In the genomic region with DNA sequence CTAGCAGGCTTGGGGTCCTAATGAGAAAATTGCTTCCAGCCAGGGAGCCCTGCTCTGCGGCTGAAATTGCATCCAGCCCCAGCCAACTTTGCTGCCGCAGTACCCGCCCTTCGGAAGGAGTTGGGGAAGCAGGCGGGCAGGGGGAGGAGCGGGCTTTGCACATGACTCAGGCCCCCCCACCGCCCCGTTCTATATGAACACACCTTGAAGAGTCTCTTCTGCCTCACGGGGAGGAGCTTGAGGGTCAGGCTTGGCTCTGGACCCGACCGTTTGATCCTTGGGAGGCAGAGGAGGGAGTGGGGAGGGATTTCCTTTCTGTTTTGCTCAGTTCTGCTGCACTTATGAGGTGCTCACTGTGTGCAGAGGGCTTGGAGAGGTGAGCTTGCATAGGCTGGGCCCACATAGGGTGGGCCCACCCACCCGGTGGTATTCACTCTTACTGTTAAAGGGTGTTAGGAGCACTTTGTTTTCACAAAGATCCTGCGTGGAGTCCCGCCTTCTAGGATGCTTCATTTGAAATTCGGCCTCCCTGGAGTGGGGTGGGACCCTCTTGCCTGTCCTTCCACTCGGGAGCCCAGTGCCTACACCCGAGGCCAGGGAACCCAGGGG, we compare ENCODE assay signal across 1 cellular context.
TF ChIP-seq lines count a peak whose summit lies in the region.

No MANE protein-coding gene starts in this region.

TF ChIP-seq in HEK293, 187 proteins besides CTCF, POLR2A, EP300 and RAD21 (continued from another document and continues in another):
- TF ChIP-seq, protein P1, sequence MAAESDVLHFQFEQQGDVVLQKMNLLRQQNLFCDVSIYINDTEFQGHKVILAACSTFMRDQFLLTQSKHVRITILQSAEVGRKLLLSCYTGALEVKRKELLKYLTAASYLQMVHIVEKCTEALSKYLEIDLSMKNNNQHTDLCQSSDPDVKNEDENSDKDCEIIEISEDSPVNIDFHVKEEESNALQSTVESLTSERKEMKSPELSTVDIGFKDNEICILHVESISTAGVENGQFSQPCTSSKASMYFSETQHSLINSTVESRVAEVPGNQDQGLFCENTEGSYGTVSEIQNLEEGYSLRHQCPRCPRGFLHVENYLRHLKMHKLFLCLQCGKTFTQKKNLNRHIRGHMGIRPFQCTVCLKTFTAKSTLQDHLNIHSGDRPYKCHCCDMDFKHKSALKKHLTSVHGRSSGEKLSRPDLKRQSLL (tag by site-specific recombination; IDR thresholded peaks at IDR 0.05): no peak
- no peak for TF ChIP-seq ZBTB20 (tag by site-specific recombination; IDR thresholded peaks at IDR 0.05)
- TF ChIP-seq FEZF1 (tag by site-specific recombination; IDR thresholded peaks at IDR 0.05): no peak
- TF ChIP-seq ZNF513 (tag by site-specific recombination; IDR thresholded peaks at IDR 0.05): no peak
- no peak for TF ChIP-seq ZNF830 (tag by site-specific recombination; IDR thresholded peaks at IDR 0.05; ENCODE audit: low read depth)
- TF ChIP-seq, protein P2, sequence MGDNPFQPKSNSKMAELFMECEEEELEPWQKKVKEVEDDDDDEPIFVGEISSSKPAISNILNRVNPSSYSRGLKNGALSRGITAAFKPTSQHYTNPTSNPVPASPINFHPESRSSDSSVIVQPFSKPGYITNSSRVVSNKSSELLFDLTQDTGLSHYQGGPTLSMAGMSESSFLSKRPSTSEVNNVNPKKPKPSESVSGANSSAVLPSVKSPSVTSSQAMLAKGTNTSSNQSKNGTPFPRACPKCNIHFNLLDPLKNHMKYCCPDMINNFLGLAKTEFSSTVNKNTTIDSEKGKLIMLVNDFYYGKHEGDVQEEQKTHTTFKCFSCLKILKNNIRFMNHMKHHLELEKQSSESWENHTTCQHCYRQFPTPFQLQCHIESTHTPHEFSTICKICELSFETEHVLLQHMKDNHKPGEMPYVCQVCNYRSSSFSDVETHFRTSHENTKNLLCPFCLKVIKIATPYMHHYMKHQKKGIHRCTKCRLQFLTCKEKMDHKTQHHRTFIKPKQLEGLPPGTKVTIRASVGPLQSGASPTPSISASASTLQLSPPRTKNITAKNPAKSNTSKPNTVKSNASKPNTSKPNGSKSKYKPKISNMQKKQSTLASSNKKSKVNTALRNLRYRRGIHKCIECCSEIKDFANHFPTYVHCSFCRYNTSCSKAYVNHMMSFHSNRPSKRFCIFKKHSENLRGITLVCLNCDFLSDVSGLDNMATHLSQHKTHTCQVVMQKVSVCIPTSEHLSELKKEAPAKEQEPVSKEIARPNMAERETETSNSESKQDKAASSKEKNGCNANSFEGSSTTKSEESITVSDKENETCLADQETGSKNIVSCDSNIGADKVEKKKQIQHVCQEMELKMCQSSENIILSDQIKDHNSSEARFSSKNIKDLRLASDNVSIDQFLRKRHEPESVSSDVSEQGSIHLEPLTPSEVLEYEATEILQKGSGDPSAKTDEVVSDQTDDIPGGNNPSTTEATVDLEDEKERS (tag by site-specific recombination; IDR thresholded peaks at IDR 0.05): no peak
- TF ChIP-seq ZFP69B (tag by site-specific recombination; IDR thresholded peaks at IDR 0.05): peak; percentile 98
- no peak for TF ChIP-seq GLIS2 (tag by site-specific recombination; IDR thresholded peaks at IDR 0.05)
- TF ChIP-seq KLF1 (tag by site-specific recombination; IDR thresholded peaks at IDR 0.05): peak; percentile 42
- TF ChIP-seq ZNF670 (tag by site-specific recombination; IDR thresholded peaks at IDR 0.05; ENCODE audit: low read depth): no peak
- no peak for TF ChIP-seq ZNF792 (tag by site-specific recombination; IDR thresholded peaks at IDR 0.05)
- no peak for TF ChIP-seq ZFP41 (tag by site-specific recombination; IDR thresholded peaks at IDR 0.05; ENCODE audit: borderline replicate concordance)
- TF ChIP-seq, protein P3, sequence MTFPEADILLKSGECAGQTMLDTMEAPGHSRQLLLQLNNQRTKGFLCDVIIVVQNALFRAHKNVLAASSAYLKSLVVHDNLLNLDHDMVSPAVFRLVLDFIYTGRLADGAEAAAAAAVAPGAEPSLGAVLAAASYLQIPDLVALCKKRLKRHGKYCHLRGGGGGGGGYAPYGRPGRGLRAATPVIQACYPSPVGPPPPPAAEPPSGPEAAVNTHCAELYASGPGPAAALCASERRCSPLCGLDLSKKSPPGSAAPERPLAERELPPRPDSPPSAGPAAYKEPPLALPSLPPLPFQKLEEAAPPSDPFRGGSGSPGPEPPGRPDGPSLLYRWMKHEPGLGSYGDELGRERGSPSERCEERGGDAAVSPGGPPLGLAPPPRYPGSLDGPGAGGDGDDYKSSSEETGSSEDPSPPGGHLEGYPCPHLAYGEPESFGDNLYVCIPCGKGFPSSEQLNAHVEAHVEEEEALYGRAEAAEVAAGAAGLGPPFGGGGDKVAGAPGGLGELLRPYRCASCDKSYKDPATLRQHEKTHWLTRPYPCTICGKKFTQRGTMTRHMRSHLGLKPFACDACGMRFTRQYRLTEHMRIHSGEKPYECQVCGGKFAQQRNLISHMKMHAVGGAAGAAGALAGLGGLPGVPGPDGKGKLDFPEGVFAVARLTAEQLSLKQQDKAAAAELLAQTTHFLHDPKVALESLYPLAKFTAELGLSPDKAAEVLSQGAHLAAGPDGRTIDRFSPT (tag by site-specific recombination; IDR thresholded peaks at IDR 0.05): no peak
- TF ChIP-seq GLIS1 (tag by site-specific recombination; IDR thresholded peaks at IDR 0.05): peak; percentile 33; the same call in 1 of the 2 replicates
- TF ChIP-seq ZNF560 (tag by site-specific recombination; IDR thresholded peaks at IDR 0.05; ENCODE audit: borderline replicate concordance): no peak
- no peak for TF ChIP-seq KLF8 (tag by site-specific recombination; IDR thresholded peaks at IDR 0.05)
- no peak for TF ChIP-seq SCRT2 (tag by site-specific recombination; IDR thresholded peaks at IDR 0.05)
- TF ChIP-seq GFI1B (tag by site-specific recombination; IDR thresholded peaks at IDR 0.05): no peak
- TF ChIP-seq YY1 (tag by site-specific recombination; IDR thresholded peaks at IDR 0.05): no peak
- no peak for TF ChIP-seq ZBTB21 (tag by site-specific recombination; IDR thresholded peaks at IDR 0.05)
- no peak for TF ChIP-seq ZNF571 (tag by site-specific recombination; IDR thresholded peaks at IDR 0.05)
- TF ChIP-seq ZFP3 (tag by site-specific recombination; IDR thresholded peaks at IDR 0.05; ENCODE audit: low read depth): no peak
- TF ChIP-seq ZNF658 (tag by site-specific recombination; IDR thresholded peaks at IDR 0.05): no peak
- TF ChIP-seq PRDM6 (tag by site-specific recombination; IDR thresholded peaks at IDR 0.05): no peak
- no peak for TF ChIP-seq ZNF24 (tag by site-specific recombination; IDR thresholded peaks at IDR 0.05)
- no peak for TF ChIP-seq ZNF146 (tag by site-specific recombination; IDR thresholded peaks at IDR 0.05)
- no peak for TF ChIP-seq ZNF354C (tag by site-specific recombination; IDR thresholded peaks at IDR 0.05; ENCODE audit: borderline replicate concordance, low read depth)
- no peak for TF ChIP-seq ZNF112 (tag by site-specific recombination; IDR thresholded peaks at IDR 0.05)
- 0 out of 2 replicates have a peak, but pooled peaks have one; percentile 43 for TF ChIP-seq WT1 (tag by site-specific recombination; IDR thresholded peaks at IDR 0.05)
- no peak for TF ChIP-seq ZNF629 (tag by site-specific recombination; IDR thresholded peaks at IDR 0.05)
- TF ChIP-seq, protein P4, sequence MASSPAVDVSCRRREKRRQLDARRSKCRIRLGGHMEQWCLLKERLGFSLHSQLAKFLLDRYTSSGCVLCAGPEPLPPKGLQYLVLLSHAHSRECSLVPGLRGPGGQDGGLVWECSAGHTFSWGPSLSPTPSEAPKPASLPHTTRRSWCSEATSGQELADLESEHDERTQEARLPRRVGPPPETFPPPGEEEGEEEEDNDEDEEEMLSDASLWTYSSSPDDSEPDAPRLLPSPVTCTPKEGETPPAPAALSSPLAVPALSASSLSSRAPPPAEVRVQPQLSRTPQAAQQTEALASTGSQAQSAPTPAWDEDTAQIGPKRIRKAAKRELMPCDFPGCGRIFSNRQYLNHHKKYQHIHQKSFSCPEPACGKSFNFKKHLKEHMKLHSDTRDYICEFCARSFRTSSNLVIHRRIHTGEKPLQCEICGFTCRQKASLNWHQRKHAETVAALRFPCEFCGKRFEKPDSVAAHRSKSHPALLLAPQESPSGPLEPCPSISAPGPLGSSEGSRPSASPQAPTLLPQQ (tag by site-specific recombination; IDR thresholded peaks at IDR 0.05): peak; percentile 96
- no peak for TF ChIP-seq PRDM4 (tag by site-specific recombination; IDR thresholded peaks at IDR 0.05)
- TF ChIP-seq, protein P5, sequence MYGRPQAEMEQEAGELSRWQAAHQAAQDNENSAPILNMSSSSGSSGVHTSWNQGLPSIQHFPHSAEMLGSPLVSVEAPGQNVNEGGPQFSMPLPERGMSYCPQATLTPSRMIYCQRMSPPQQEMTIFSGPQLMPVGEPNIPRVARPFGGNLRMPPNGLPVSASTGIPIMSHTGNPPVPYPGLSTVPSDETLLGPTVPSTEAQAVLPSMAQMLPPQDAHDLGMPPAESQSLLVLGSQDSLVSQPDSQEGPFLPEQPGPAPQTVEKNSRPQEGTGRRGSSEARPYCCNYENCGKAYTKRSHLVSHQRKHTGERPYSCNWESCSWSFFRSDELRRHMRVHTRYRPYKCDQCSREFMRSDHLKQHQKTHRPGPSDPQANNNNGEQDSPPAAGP (tag by site-specific recombination; IDR thresholded peaks at IDR 0.05): peak; percentile 45
- TF ChIP-seq ATF2 (tag by site-specific recombination; IDR thresholded peaks at IDR 0.05; ENCODE audit: low read depth): no peak
- TF ChIP-seq PATZ1 (tag by site-specific recombination; IDR thresholded peaks at IDR 0.05): no peak
- TF ChIP-seq EGR2 (tag by site-specific recombination; IDR thresholded peaks at IDR 0.05; ENCODE audit: low read depth): peak; percentile 26; the same call in 1 of the 2 replicates
- no peak for TF ChIP-seq ZNF549 (tag by site-specific recombination; IDR thresholded peaks at IDR 0.05)
- no peak for TF ChIP-seq ZNF140 (tag by site-specific recombination; IDR thresholded peaks at IDR 0.05)
